In the genomic region with DNA sequence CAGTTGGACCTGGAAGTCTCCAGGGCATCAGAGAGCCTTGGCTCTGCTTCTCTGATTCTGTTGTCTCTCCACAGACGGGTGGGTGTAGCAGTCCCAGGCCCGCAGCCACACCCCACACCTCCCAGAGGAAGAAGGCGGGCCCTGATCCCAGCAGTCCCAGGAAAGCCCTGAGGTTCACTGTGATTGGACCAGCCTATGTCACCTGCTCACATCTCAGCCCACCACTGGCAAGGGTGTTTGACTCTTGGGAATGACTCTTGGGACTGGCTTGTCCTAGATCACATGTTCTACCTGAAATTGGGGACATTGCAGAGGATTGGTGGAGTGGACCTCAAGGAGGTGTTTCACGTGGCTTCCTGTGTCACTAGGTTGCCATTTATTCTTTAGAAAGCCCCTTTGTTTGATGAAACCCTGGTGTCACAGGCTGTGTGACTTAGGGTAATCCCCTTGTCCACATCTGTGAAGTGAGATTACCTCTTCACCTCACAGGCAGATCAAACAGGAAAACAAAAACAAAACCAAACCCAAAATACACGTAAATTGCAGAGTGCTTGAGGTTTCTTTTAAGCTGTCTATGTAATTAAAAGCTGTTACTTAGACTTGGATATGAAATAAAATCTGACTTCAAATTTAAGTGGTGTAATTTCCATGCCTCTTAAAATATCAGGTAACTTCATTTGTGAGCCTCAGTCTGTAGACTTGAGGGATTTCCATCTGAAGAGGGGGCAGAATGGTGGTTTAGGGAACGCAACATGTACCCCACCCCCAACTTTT, we compare ENCODE assay signal across 8 cellular contexts. TPM values are rescaled to one million over a fixed set of nuclear protein-coding genes. Genes with fewer than 3 reads are reported as not detected.
A peak's percentile ranks its signal among the peaks of the same experiment; 100 is the strongest.
DNase-seq lines count a peak whose midpoint lies in the region; ATAC-seq, FAIRE-seq and TF ChIP-seq lines count a peak whose summit lies in the region.

No MANE protein-coding gene starts in this region.

- H3K27ac ChIP-seq in RWPE1, result peak overlapping the region; percentile 53
- peak overlapping the region; percentile 2 for H3K27ac ChIP-seq in keratinocyte (ENCODE audit: control insufficient read depth, insufficient read depth, low read length)
- peak overlapping the region in 1 of 2 donors; percentile 3 for H3K27ac ChIP-seq in coronary artery
- no peak overlapping the region for H3K27ac ChIP-seq in foreskin keratinocyte

- DNase-seq in NCI-H2107 treated with DMSO at 0.1 percent for 48 hours (lab: John Stamatoyannopoulos, UW; ENCODE audit: unreplicated experiment) (peak; percentile 27), NCI-H2107 (lab: John Stamatoyannopoulos, UW) (no peak), RWPE1 (ENCODE audit: low spot score) (no peak), keratinocyte (ENCODE audit: low read depth, low spot score) (no peak), SIG-M5 treated with dmso at 0.1 percent for 504 hours (lab: John Stamatoyannopoulos, UW; ENCODE audit: unreplicated experiment) (no peak), coronary artery (ENCODE audit: low spot score) (no peak), foreskin keratinocyte (no peak)

- H3K4me1 ChIP-seq in keratinocyte (ENCODE audit: control insufficient read depth, extremely low read depth, insufficient read depth, low read length) (peaks cover 33% of the 10 kb centered on the region), foreskin keratinocyte (peaks cover 6% of the 10 kb centered on the region)

- peak; percentile 98 for ATAC-seq in HG02623 (IDR thresholded peaks at IDR 0.05; ENCODE audit: unreplicated experiment)
- ATAC-seq in foreskin keratinocyte, result no peak

- H3K79me2 ChIP-seq in keratinocyte (ENCODE audit: control insufficient read depth, insufficient read depth, low read length), result peaks cover 99% of the 10 kb centered on the region

- peaks cover 31% of the 10 kb centered on the region for H3K9me1 ChIP-seq in keratinocyte (ENCODE audit: control insufficient read depth, extremely low read depth, insufficient read depth, low read length)

- dilution Hi-C loops in keratinocyte (cut with MboI; ENCODE audit: extremely low pct_ligation_motif_present, low sequenced_read_pairs), result no loop called here

- no peaks in the 10 kb centered on the region for H3K27me3 ChIP-seq in keratinocyte (ENCODE audit: control insufficient read depth, extremely low read depth, insufficient read depth, low read length)
- H3K27me3 ChIP-seq in foreskin keratinocyte, result no peaks in the 10 kb centered on the region

- peaks cover 93% of the 10 kb centered on the region for H4K20me1 ChIP-seq in keratinocyte (ENCODE audit: control insufficient read depth, extremely low read depth, insufficient read depth, low read length)

- H2AFZ ChIP-seq in keratinocyte (ENCODE audit: control insufficient read depth, low read length), result no peak overlapping the region

- H3K4me3 ChIP-seq in keratinocyte (ENCODE audit: control insufficient read depth in 2 of 3, extremely low read depth in 1 of 3, insufficient read depth in 2 of 3, low read depth in 1 of 3, low read length in 3 of 3) (no peak overlapping the region), coronary artery (no peak overlapping the region)

- H3K4me2 ChIP-seq in keratinocyte (ENCODE audit: control insufficient read depth, extremely low read depth, insufficient read depth, low read depth, low read length), result no peak overlapping the region

- TF ChIP-seq CTCF in RWPE1 (conservative IDR thresholded peaks at IDR 0.05; ENCODE audit: low read depth) (no peak), keratinocyte (optimal IDR thresholded peaks at IDR 0.05 in 1 of 3, IDR thresholded peaks at IDR 0.05 in 1 of 3, conservative IDR thresholded peaks at IDR 0.05 in 1 of 3; ENCODE audit: extremely low read depth in 1 of 3, insufficient read depth in 2 of 3, low read length in 3 of 3) (no peak), coronary artery (IDR thresholded peaks at IDR 0.05) (no peak), foreskin keratinocyte (conservative IDR thresholded peaks at IDR 0.05) (no peak)

- H3K9ac ChIP-seq in keratinocyte (ENCODE audit: control insufficient read depth, extremely low read depth, insufficient read depth, low read length), result no peak overlapping the region

- peaks cover 20 to 47% of the 10 kb centered on the region in 2 experiments for H3K36me3 ChIP-seq in keratinocyte (ENCODE audit: control insufficient read depth in 2 of 2, extremely low read depth in 1 of 2, insufficient read depth in 2 of 2, low read length in 2 of 2)

- FAIRE-seq in keratinocyte (lab: Jason Lieb, UNC), result no peak

- H3K9me3 ChIP-seq in keratinocyte (ENCODE audit: control insufficient read depth, low read depth, low read length), result no peaks in the 10 kb centered on the region

- CTCF ChIA-PET in RWPE1 (lab: Yijun Ruan, JAX), result interaction anchor here (1.0 kb wide), 1 partner anchor 182 kb away, joined by 3 read pairs; no protein-coding TSS in a partner anchor

- POLR2A ChIA-PET in RWPE1 (lab: Yijun Ruan, JAX; ENCODE audit: low non-redundant PET), result no interaction called here

RNA-seq across cellular contexts. Expression of a gene that starts 26.7 kb away (rescaled TPM):
- polyA plus RNA-seq in keratinocyte, result 271 to 566 TPM (median 289 TPM) in 3 replicates
- polyA plus RNA-seq in keratinocyte (2011; ENCODE audit: low read depth), result 139 TPM
- polyA plus RNA-seq in keratinocyte (2011; cell fraction: cytosol; rRNA removed), result 224 and 242 TPM in 2 replicates
- 1,762 and 1,792 TPM in 2 replicates for polyA plus RNA-seq in keratinocyte (2011; cell fraction: nucleus; rRNA removed)
- polyA plus RNA-seq in keratinocyte (2012; ENCODE audit: low replicate concordance), result 243 and 645 TPM in 2 replicates
- polyA minus RNA-seq in keratinocyte, result 1,184 to 1,540 TPM (median 1,356 TPM) in 3 replicates
- 873 TPM for polyA minus RNA-seq in keratinocyte (2011; cell fraction: cytosol; rRNA and poly(A)+ RNA removed)
- polyA minus RNA-seq in keratinocyte (2011; cell fraction: nucleus; rRNA and poly(A)+ RNA removed), result 2,395 and 3,178 TPM in 2 replicates
- 399 and 593 TPM in 2 replicates for total RNA-seq in foreskin keratinocyte
- 317 and 485 TPM in 2 replicates for polyA plus RNA-seq in foreskin keratinocyte
